ENCODE assay signal across 8 cellular contexts in the genomic region with DNA sequence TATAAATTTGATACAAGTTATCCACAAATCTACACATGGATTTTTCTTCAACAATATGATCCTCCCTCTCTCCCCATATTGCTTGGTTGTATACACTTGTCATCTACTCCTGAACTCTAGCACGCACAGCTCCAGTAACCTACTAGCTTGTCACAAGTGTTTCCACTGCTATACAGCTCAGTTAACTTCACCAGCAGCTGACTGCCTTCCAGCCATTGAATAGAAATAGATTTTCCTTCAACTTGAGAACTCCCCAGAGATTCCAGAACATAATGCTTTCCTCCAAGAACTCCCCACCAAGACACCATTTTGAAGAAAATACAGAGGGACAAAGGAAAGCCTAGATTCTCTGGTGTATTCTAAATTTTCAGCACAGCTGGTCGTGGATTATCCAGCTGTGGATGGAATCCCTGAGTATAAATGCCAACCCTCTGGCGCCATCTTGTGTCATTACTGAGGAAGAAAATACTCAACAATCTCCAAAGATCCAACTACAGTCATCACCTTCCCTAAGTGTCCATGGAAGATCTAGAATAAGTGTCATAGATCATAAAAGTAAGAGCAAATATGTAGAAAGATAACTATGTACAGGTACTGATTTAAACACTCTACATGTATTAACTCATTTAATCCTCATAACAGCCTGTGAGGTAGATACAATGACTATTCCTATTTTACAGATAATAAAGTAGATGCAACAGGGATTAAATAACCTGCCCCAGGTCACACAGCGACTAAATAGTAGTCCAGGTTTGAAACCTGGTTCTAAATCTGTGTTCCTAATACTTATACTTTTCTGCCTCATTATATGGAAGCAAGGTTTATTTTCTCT.
A peak's percentile ranks its signal among the peaks of the same experiment; 100 is the strongest.
DNase-seq lines count a peak whose midpoint lies in the region; ATAC-seq, FAIRE-seq and TF ChIP-seq lines count a peak whose summit lies in the region.

No MANE protein-coding gene starts in this region.

- no peak for TF ChIP-seq EP300 in stomach (IDR thresholded peaks at IDR 0.05)

- H3K4me3 Mint-ChIP-seq in stimulated activated effector memory CD8-positive, alpha-beta T cell treated with anti-CD3 and anti-CD28 coated beads, Interleukin-12 subunit alpha, Interleukin-12 subunit beta, amount 100 ng/mL, for 72 hours = no peak overlapping the region

- H3K27ac Mint-ChIP-seq in stimulated activated effector memory CD8-positive, alpha-beta T cell treated with anti-CD3 and anti-CD28 coated beads, Interleukin-12 subunit alpha, Interleukin-12 subunit beta, amount 100 ng/mL, for 72 hours = no peak overlapping the region

- H3K9me3 Mint-ChIP-seq in stimulated activated effector memory CD8-positive, alpha-beta T cell treated with anti-CD3 and anti-CD28 coated beads, Interleukin-12 subunit alpha, Interleukin-12 subunit beta, amount 100 ng/mL, for 72 hours = peaks cover 6% of the 10 kb centered on the region

- H3K27me3 ChIP-seq in body of pancreas (no peaks in the 10 kb centered on the region), iPS DF 6.9 (ENCODE audit: control insufficient read depth, insufficient read depth, low read length) (no peaks in the 10 kb centered on the region), stomach (no peaks in the 10 kb centered on the region)

- no peaks in the 10 kb centered on the region for H3K4me1 Mint-ChIP-seq in stimulated activated effector memory CD8-positive, alpha-beta T cell treated with anti-CD3 and anti-CD28 coated beads, Interleukin-12 subunit alpha, Interleukin-12 subunit beta, amount 100 ng/mL, for 72 hours

- H3K27ac ChIP-seq in C4-2B = no peak overlapping the region
- no peak overlapping the region for H3K27ac ChIP-seq in body of pancreas
- H3K27ac ChIP-seq in iPS DF 6.9 (ENCODE audit: low read length) = no peak overlapping the region
- H3K27ac ChIP-seq in stomach = no peak overlapping the region

- peak; percentile 13 for DNase-seq in H54 (ENCODE audit: insufficient read length, low spot score)
- peak; percentile 54 for DNase-seq in NCI-H345 treated with DMSO at 0.1 percent for 48 hours (lab: John Stamatoyannopoulos, UW; ENCODE audit: unreplicated experiment)
- peak; percentile 51 to 62 (median 54) for DNase-seq in body of pancreas
- peak; percentile 45 for DNase-seq in iPS DF 6.9 (ENCODE audit: low read depth, low spot score)
- peak; percentile 40 for DNase-seq in stomach
- DNase-seq in stimulated activated effector memory CD8-positive, alpha-beta T cell treated with anti-CD3 and anti-CD28 coated beads, Interleukin-12 subunit alpha, Interleukin-12 subunit beta, amount 100 ng/mL, for 72 hours (ENCODE audit: low spot score in 2 of 2) = no peak
- DNase-seq in mesenteric fat pad (ENCODE audit: low spot score) = no peak

- H3K4me3 ChIP-seq in body of pancreas (no peak overlapping the region), iPS DF 6.9 (ENCODE audit: low read length) (no peak overlapping the region), stomach (no peak overlapping the region)

- 18 to 19% methylated on average over 4 of the region's 4 CpGs for WGBS in body of pancreas, 2 donors
- WGBS in iPS DF 6.9 (ENCODE audit: insufficient coverage, insufficient read length) = no CpG with 5 or more reads among the region's 4 CpGs
- WGBS in stomach, 5 donors = 18 to 20% (median 19%) methylated on average over 4 of the region's 4 CpGs

- TF ChIP-seq POLR2A in H54 (IDR thresholded peaks at IDR 0.05; ENCODE audit: low read depth, low read length) (no peak), body of pancreas (IDR thresholded peaks at IDR 0.05) (no peak), stomach (IDR thresholded peaks at IDR 0.05) (no peak)

- peak; percentile 75 for ATAC-seq in body of pancreas
- no peak for ATAC-seq in stimulated activated effector memory CD8-positive, alpha-beta T cell treated with anti-CD3 and anti-CD28 coated beads, Interleukin-12 subunit alpha, Interleukin-12 subunit beta, amount 100 ng/mL, for 72 hours

- H3K36me3 ChIP-seq in body of pancreas (replicated peaks in 1 of 2; ENCODE audit: insufficient read depth in 1 of 2, low read depth in 2 of 2) (no peaks in the 10 kb centered on the region), iPS DF 6.9 (ENCODE audit: control insufficient read depth, insufficient read depth, low read length) (no peaks in the 10 kb centered on the region), stomach (peaks cover 0 to 19% (median 0%) of the 10 kb centered on the region in 4 donors)

- no peaks in the 10 kb centered on the region for H3K36me3 Mint-ChIP-seq in stimulated activated effector memory CD8-positive, alpha-beta T cell treated with anti-CD3 and anti-CD28 coated beads, Interleukin-12 subunit alpha, Interleukin-12 subunit beta, amount 100 ng/mL, for 72 hours

- H3K9me3 ChIP-seq in body of pancreas (no peaks in the 10 kb centered on the region), iPS DF 6.9 (ENCODE audit: control insufficient read depth, insufficient read depth, low read length) (no peaks in the 10 kb centered on the region), stomach (no peaks in the 10 kb centered on the region)

- intact Hi-C loops in body of pancreas (cut with DNase I) = loop anchor here (5.0 to 10.0 kb wide), 2 partner anchors 344 to 1011 kb away; no protein-coding TSS in a partner anchor
- intact Hi-C loops in stomach (cut with DNase I; ENCODE audit: low total_unique reads) = loop anchor here (2.0 to 10.0 kb wide), 2 partner anchors 343 to 1001 kb away; no protein-coding TSS in a partner anchor

- no peaks in the 10 kb centered on the region for H3K4me1 ChIP-seq in body of pancreas
- H3K4me1 ChIP-seq in iPS DF 6.9 (ENCODE audit: control insufficient read depth, insufficient read depth, low read length) = no peaks in the 10 kb centered on the region; the same call in 1 of the 2 replicates
- H3K4me1 ChIP-seq in stomach = peaks cover 0 to 9% (median 3%) of the 10 kb centered on the region in 4 donors

- peak; percentile 92 for FAIRE-seq in H54 (lab: Jason Lieb, UNC)

- peak; percentile 86 for TF ChIP-seq CTCF in C4-2B (conservative IDR thresholded peaks at IDR 0.05)
- peak; percentile 51 to 81 (median 74) for TF ChIP-seq CTCF in body of pancreas (IDR thresholded peaks at IDR 0.05)
- TF ChIP-seq CTCF in stomach (IDR thresholded peaks at IDR 0.05) = peak in 4 of 7 experiments; percentile 18 to 76 (median 55)

Comparison
In these comparisons a context has a peak if more than half of its experiments do, and no peak if none do; other contexts are left out.
1. DNase-seq: peak in H54 (single experiment), NCI-H345 treated with DMSO at 0.1 percent for 48 hours (single experiment), body of pancreas (4 of 4), iPS DF 6.9 (single experiment) and stomach (single experiment); none in stimulated activated effector memory CD8-positive, alpha-beta T cell treated with anti-CD3 and anti-CD28 coated beads, Interleukin-12 subunit alpha, Interleukin-12 subunit beta, amount 100 ng/mL, for 72 hours (0 of 2) and mesenteric fat pad (single experiment).
2. Peak in every context shown above with its lines, with median percentiles within 50 percentile points of each other: CTCF ChIP-seq.